In the genomic region with DNA sequence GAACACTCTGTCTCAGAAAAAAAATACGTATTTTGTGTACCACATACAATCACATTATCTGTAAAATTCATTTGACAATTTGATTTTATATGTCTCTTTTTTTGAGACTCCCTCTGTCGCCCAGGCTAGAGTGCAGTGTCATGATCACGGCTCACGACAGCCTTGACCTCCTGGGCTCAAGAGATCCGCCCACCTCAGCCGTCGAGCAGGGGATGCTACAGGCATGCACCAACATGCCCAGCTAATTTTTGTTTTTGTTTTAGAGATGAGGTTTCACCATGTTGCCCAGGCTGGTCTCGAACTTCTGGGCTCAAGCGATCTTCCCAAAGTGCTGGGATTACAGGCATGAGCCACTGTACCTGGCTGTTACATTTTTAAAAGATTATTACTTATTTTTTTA, we compare ENCODE assay signal across 19 cellular contexts. TPM values are rescaled to one million over a fixed set of nuclear protein-coding genes. Genes with fewer than 3 reads are reported as not detected.
DNase-seq lines count a peak whose midpoint lies in the region; ATAC-seq, FAIRE-seq and TF ChIP-seq lines count a peak whose summit lies in the region.
"Had no signal": no experiment of that assay in that cellular context is flagged by ENCODE, and none has a peak within 500 bp of the region (broad histone marks: within the 10 kb centered on the region; RNA-seq: fewer than 3 reads in every experiment).

No MANE protein-coding gene starts in this region.

- H3K4ac ChIP-seq in IMR-90 (ENCODE audit: low read depth, low read length) (no peak overlapping the region), H1 (replicated peaks; ENCODE audit: insufficient read length, low read depth, low read length) (no peak overlapping the region)

- no peak overlapping the region for H3K56ac ChIP-seq in IMR-90 (ENCODE audit: extremely low read depth, insufficient read depth, low read length)
- H3K56ac ChIP-seq in H1 (replicated peaks; ENCODE audit: insufficient read length, low read depth, low read length): no peak overlapping the region

- no peaks in the 10 kb centered on the region for H4K20me1 ChIP-seq in HepG2 (ENCODE audit: insufficient read depth, low read length)
- H4K20me1 ChIP-seq in IMR-90 (ENCODE audit: insufficient read depth, low read length): no peaks in the 10 kb centered on the region
- no peaks in the 10 kb centered on the region for H4K20me1 ChIP-seq in H1 (replicated peaks in 1 of 2; ENCODE audit: control insufficient read depth in 1 of 2, insufficient read depth in 2 of 2, low read length in 2 of 2)

- H2BK120ac ChIP-seq in IMR-90 (ENCODE audit: low read depth, low read length): no peak overlapping the region
- H2BK120ac ChIP-seq in H1 (replicated peaks; ENCODE audit: low read depth, low read length): peak overlapping the region; percentile 33

- dilution Hi-C loops in IMR-90 (cut with HindIII; ENCODE audit: low sequenced_read_pairs, unreplicated experiment): no loop called here

- H4K8ac ChIP-seq in IMR-90 (ENCODE audit: low read depth in 2 of 2, low read length in 2 of 2) (peak overlapping the region in 1 of 2 experiments; percentile 65; a peak in 1 of 4 replicates), H1 (ENCODE audit: extremely low read depth, insufficient read depth, low read length) (no peak overlapping the region)

- DNase-seq in HepG2 (ENCODE audit: low spot score): no peak
- no peak for DNase-seq in right lobe of liver
- DNase-seq in IMR-90: no peak
- DNase-seq in H1 (ENCODE audit: low read depth in 1 of 2, low spot score in 2 of 2): no peak
- no peak for DNase-seq in urothelium cell line (ENCODE audit: low spot score)
- no peak for DNase-seq in NCI-H128 (lab: John Stamatoyannopoulos, UW; ENCODE audit: unreplicated experiment)
- no peak for DNase-seq in activated CD8-positive, alpha-beta memory T cell treated with anti-CD3 and anti-CD28 coated beads, Interleukin-2, amount 50 U/mL, for 48 hours
- DNase-seq: Caco-2, DMS79, NCI-H1436 treated with DMSO at 0.1 percent for 48 hours, NCI-H2029 treated with DMSO at 0.1 percent for 48 hours, NCI-H2227 treated with DMSO at 0.1 percent for 48 hours, NCI-H524 treated with DMSO at 0.1 percent for 48 hours, OCI-M1, SIG-M5 had no signal

- ATAC-seq in HepG2: peak; percentile 53
- ATAC-seq in right lobe of liver: no peak
- no peak for ATAC-seq in IMR-90 (ENCODE audit: low read depth)
- no peak for ATAC-seq in GM21367 (IDR thresholded peaks at IDR 0.05; ENCODE audit: unreplicated experiment)

- H3K36me3 ChIP-seq in HepG2 (replicated peaks in 1 of 2; ENCODE audit: control insufficient read depth in 1 of 2, insufficient read depth in 2 of 2, low read length in 2 of 2): peaks cover 8 to 23% of the 10 kb centered on the region in 2 experiments; a peak in 4 of 5 replicates
- peaks cover 8 to 37% (median 24%) of the 10 kb centered on the region in 4 donors for H3K36me3 ChIP-seq in right lobe of liver
- H3K36me3 ChIP-seq in IMR-90 (ENCODE audit: control insufficient read depth, insufficient read depth, low read length): peaks cover 31% of the 10 kb centered on the region
- H3K36me3 ChIP-seq in H1 (ENCODE audit: control insufficient read depth in 2 of 4, insufficient read depth in 4 of 4, low read length in 3 of 4): peaks cover 5 to 24% (median 10%) of the 10 kb centered on the region in 4 experiments; a peak in 5 of 8 replicates

- H3K4me3 ChIP-seq in HepG2 (replicated peaks in 1 of 3; ENCODE audit: insufficient read depth in 1 of 3, low read depth in 2 of 3, low read length in 3 of 3) (no peak overlapping the region), right lobe of liver (no peak overlapping the region), IMR-90 (ENCODE audit: insufficient read depth, low read depth, low read length) (no peak overlapping the region), H1 (ENCODE audit: extremely low read depth in 1 of 4, insufficient read depth in 2 of 4, low read depth in 3 of 4, low read length in 4 of 4) (no peak overlapping the region)

- 66% methylated on average over 9 of the region's 9 CpGs for WGBS in HepG2 (ENCODE audit: low lambda C conversion rate)
- WGBS in right lobe of liver (ENCODE audit: insufficient coverage, low coverage, low lambda C conversion rate, missing lambda C conversion rate): 62% methylated on average over 4 of the region's 9 CpGs
- WGBS in IMR-90 (ENCODE audit: extremely low coverage in 2 of 2, insufficient read length in 1 of 2), 2 experiments: no CpG with 5 or more reads among the region's 9 CpGs
- WGBS in H1 (ENCODE audit: extremely low coverage in 1 of 2, insufficient coverage in 1 of 2, insufficient read length in 1 of 2, insufficient replicate concordance in 2 of 2, low coverage in 1 of 2, low lambda C conversion rate in 2 of 2, missing lambda C conversion rate in 1 of 2), 2 experiments: 81% methylated on average over 9 of the region's 9 CpGs; no CpG with 5 or more reads in 1 of the 2 experiments

- TF ChIP-seq RAD21 in HepG2 (CRISPR knock-in tag; IDR thresholded peaks at IDR 0.05) (no peak), IMR-90 (IDR thresholded peaks at IDR 0.05; ENCODE audit: low read length) (no peak), H1 (IDR thresholded peaks at IDR 0.05 in 1 of 2, conservative IDR thresholded peaks at IDR 0.05 in 1 of 2; ENCODE audit: low read depth in 2 of 2, low read length in 2 of 2) (no peak)

- intact Hi-C loops in HepG2 (cut with micrococcal nuclease; ENCODE audit: unreplicated experiment) (no loop called here), right lobe of liver (cut with DNase I) (no loop called here), IMR-90 (cut with micrococcal nuclease) (no loop called here)

- H3K9me3 ChIP-seq in HepG2 (ENCODE audit: low read length) (no peaks in the 10 kb centered on the region), right lobe of liver (no peaks in the 10 kb centered on the region), IMR-90 (ENCODE audit: control insufficient read depth, insufficient read depth, low read length) (no peaks in the 10 kb centered on the region), H1 (ENCODE audit: insufficient read depth in 2 of 2, low read depth in 1 of 2, low read length in 1 of 2) (no peaks in the 10 kb centered on the region)
- H3K9me3 ChIP-seq: Caco-2 had no signal

- CTCF ChIA-PET in HepG2 (lab: Yijun Ruan, JAX; ENCODE audit: low intra/inter-chr PET ratio, low total read pairs): no interaction called here
- CTCF ChIA-PET in IMR-90 (lab: Yijun Ruan, JAX): no interaction called here
- CTCF ChIA-PET in H1 (lab: Charles Lee; ENCODE audit: partially characterized antibody): no interaction called here

- H3K4me1 ChIP-seq in HepG2 (ENCODE audit: insufficient read depth, low read length) (peaks cover 12% of the 10 kb centered on the region), right lobe of liver (no peaks in the 10 kb centered on the region), IMR-90 (ENCODE audit: control insufficient read depth, insufficient read depth, low read length) (no peaks in the 10 kb centered on the region), H1 (replicated peaks in 1 of 4; ENCODE audit: control insufficient read depth in 3 of 4, insufficient read depth in 4 of 4, low read length in 3 of 4) (no peaks in the 10 kb centered on the region)
- H3K4me1 ChIP-seq: Caco-2 had no signal

- TF ChIP-seq POLR2A in HepG2 (IDR thresholded peaks at IDR 0.05; ENCODE audit: insufficient read depth in 1 of 2, low read depth in 2 of 2, low read length in 2 of 2) (no peak), right lobe of liver (IDR thresholded peaks at IDR 0.05) (no peak), IMR-90 (IDR thresholded peaks at IDR 0.05; ENCODE audit: low read depth, low read length) (no peak), H1 (IDR thresholded peaks at IDR 0.05; ENCODE audit: control extremely low read depth in 1 of 2, low read depth in 2 of 2, low read length in 2 of 2) (no peak)

- no peak overlapping the region for H2AK9ac ChIP-seq in IMR-90 (replicated peaks; ENCODE audit: low read depth, low read length, poor library complexity)

- H3K27ac ChIP-seq in HepG2 (ENCODE audit: extremely low read length, insufficient read depth, low read length) (peak overlapping the region; percentile 35), right lobe of liver (no peak overlapping the region), IMR-90 (ENCODE audit: insufficient read depth, low read length) (peak overlapping the region; percentile 33; the same call in 1 of the 2 replicates), H1 (ENCODE audit: low read depth, low read length) (no peak overlapping the region; the same call in 1 of the 2 replicates)
- H3K27ac ChIP-seq: HL-60, KMS-11 had no signal

- no peak overlapping the region for H3K9ac ChIP-seq in HepG2 (ENCODE audit: insufficient read depth, low read depth, low read length)
- no peak overlapping the region for H3K9ac ChIP-seq in IMR-90 (ENCODE audit: low read depth, low read length)
- no peak overlapping the region for H3K9ac ChIP-seq in H1 (replicated peaks in 1 of 4; ENCODE audit: extremely low read depth in 1 of 4, low read depth in 3 of 4, low read length in 3 of 4)
- H3K9ac ChIP-seq: KMS-11 had no signal

- H3K18ac ChIP-seq in IMR-90 (ENCODE audit: low read depth, low read length) (no peak overlapping the region), H1 (ENCODE audit: extremely low read depth, low read length) (no peak overlapping the region; the same call in none of the 2 replicates)

- H2BK5ac ChIP-seq in IMR-90 (ENCODE audit: low read depth, low read length, poor library complexity, severe bottlenecking) (peak overlapping the region; percentile 38), H1 (ENCODE audit: low read depth, low read length) (peak overlapping the region; percentile 60; the same call in 1 of the 2 replicates)

- H3K14ac ChIP-seq in IMR-90 (replicated peaks; ENCODE audit: low read depth, low read length) (no peak overlapping the region), H1 (ENCODE audit: insufficient read length) (no peak overlapping the region)

- POLR2A ChIA-PET in HepG2 (lab: Yijun Ruan, JAX): interaction anchor here (1.2 kb wide), 1 partner anchor 11 kb away, joined by 3 read pairs; no protein-coding TSS in a partner anchor
- POLR2A ChIA-PET in IMR-90 (lab: Charles Lee; ENCODE audit: unreplicated experiment): no interaction called here
- POLR2A ChIA-PET in H1 (lab: Charles Lee; ENCODE audit: partially characterized antibody): interaction anchor here (0.6 to 4.3 kb wide), 2 partner anchors 12 to 81 kb away, joined by 4 to 32 read pairs; a partner anchor contains a TSS

- H3K4me2 ChIP-seq in HepG2 (ENCODE audit: low read depth, low read length): no peak overlapping the region
- no peak overlapping the region for H3K4me2 ChIP-seq in IMR-90 (ENCODE audit: low read depth, low read length)
- H3K4me2 ChIP-seq in H1 (ENCODE audit: insufficient read depth in 1 of 2, low read depth in 2 of 2, low read length in 2 of 2): no peak overlapping the region
- H3K4me2 ChIP-seq: KMS-11 had no signal

- no peak overlapping the region for H2BK15ac ChIP-seq in IMR-90 (ENCODE audit: low read depth, low read length)
- no peak overlapping the region for H2BK15ac ChIP-seq in H1 (ENCODE audit: low read length)

- TF ChIP-seq EP300 in HepG2 (IDR thresholded peaks at IDR 0.05; ENCODE audit: low read depth in 2 of 2, low read length in 2 of 2): no peak
- no peak for TF ChIP-seq EP300 in HepG2 (CRISPR knock-in tag; IDR thresholded peaks at IDR 0.05; ENCODE audit: borderline replicate concordance)
- TF ChIP-seq EP300 in H1 (IDR thresholded peaks at IDR 0.05; ENCODE audit: borderline replicate concordance in 1 of 2, low read depth in 2 of 2, low read length in 2 of 2): no peak

- H4K91ac ChIP-seq in IMR-90 (ENCODE audit: insufficient read depth, low read depth, low read length) (no peak overlapping the region), H1 (replicated peaks; ENCODE audit: insufficient read length, low read length) (no peak overlapping the region)

- no peak overlapping the region for H4K5ac ChIP-seq in IMR-90 (ENCODE audit: low read depth, low read length)
- H4K5ac ChIP-seq in H1 (ENCODE audit: insufficient read length, low read depth, low read length): no peak overlapping the region

- FAIRE-seq in HepG2 (lab: Jason Lieb, UNC) (no peak), H1 (lab: Jason Lieb, UNC) (no peak), urothelium cell line (lab: Jason Lieb, UNC) (peak; percentile 75)
- FAIRE-seq: H54 had no signal

- H2AFZ ChIP-seq in HepG2 (ENCODE audit: low read length) (no peak overlapping the region), IMR-90 (replicated peaks; ENCODE audit: low read length, poor library complexity) (no peak overlapping the region), H1 (ENCODE audit: low read length) (no peak overlapping the region)

- H3K79me2 ChIP-seq in HepG2 (ENCODE audit: insufficient read depth, low read length) (no peaks in the 10 kb centered on the region), H1 (ENCODE audit: control insufficient read depth in 1 of 2, insufficient read depth in 2 of 2, low read length in 2 of 2) (no peaks in the 10 kb centered on the region)

- H3K27me3 ChIP-seq in HepG2 (ENCODE audit: control insufficient read depth in 1 of 2, insufficient read depth in 2 of 2, low read length in 2 of 2): no peaks in the 10 kb centered on the region
- no peaks in the 10 kb centered on the region for H3K27me3 ChIP-seq in right lobe of liver
- no peaks in the 10 kb centered on the region for H3K27me3 ChIP-seq in IMR-90 (ENCODE audit: control insufficient read depth, insufficient read depth, low read length)
- H3K27me3 ChIP-seq in H1 (replicated peaks in 1 of 4; ENCODE audit: control insufficient read depth in 3 of 4, extremely low read depth in 1 of 4, insufficient read depth in 3 of 4, low read length in 3 of 4): no peaks in the 10 kb centered on the region

- peaks cover 3% of the 10 kb centered on the region; the same call in 1 of the 2 replicates for H3K9me1 ChIP-seq in IMR-90 (ENCODE audit: insufficient read depth, low read length)

- H2BK12ac ChIP-seq in H1 (ENCODE audit: low read depth, low read length): no peak overlapping the region

- BruUV-seq in HepG2 (replicated peaks; lab: Mats Ljungman, UMichigan) (no TSS peak), IMR-90 (replicated peaks; lab: Mats Ljungman, UMichigan) (no TSS peak)

- H2AK5ac ChIP-seq in IMR-90 (ENCODE audit: low read depth, low read length) (no peak overlapping the region), H1 (ENCODE audit: low read depth, low read length) (no peak overlapping the region)

- peaks cover 6 to 18% of the 10 kb centered on the region in 2 experiments; a peak in 2 of 4 replicates for H3K79me1 ChIP-seq in IMR-90 (ENCODE audit: low read depth in 1 of 2, low read length in 2 of 2)
- H3K79me1 ChIP-seq in H1 (ENCODE audit: low read depth, low read length): no peaks in the 10 kb centered on the region

- no peak overlapping the region for H2BK20ac ChIP-seq in IMR-90 (ENCODE audit: low read depth, low read length)
- no peak overlapping the region for H2BK20ac ChIP-seq in H1 (ENCODE audit: low read length)

- TF ChIP-seq CTCF in HepG2 (CRISPR knock-in tag; IDR thresholded peaks at IDR 0.05) (no peak), right lobe of liver (IDR thresholded peaks at IDR 0.05) (no peak), IMR-90 (conservative IDR thresholded peaks at IDR 0.05; ENCODE audit: low read depth, low read length) (no peak), H1 (IDR thresholded peaks at IDR 0.05; ENCODE audit: control extremely low read depth in 1 of 3, insufficient read depth in 1 of 3, low read depth in 1 of 3, low read length in 3 of 3) (no peak)

- H3K23me2 ChIP-seq in H1 (ENCODE audit: low read depth, low read length): no peaks in the 10 kb centered on the region

- in situ Hi-C loops in HepG2 (cut with HindIII; ENCODE audit: extremely low pct_ligation_motif_present, low pct_unique_long_range_greater_than_20kb): no loop called here
- in situ Hi-C loops in IMR-90 (cut with MboI; ENCODE audit: low sequenced_read_pairs): no loop called here

- no peak overlapping the region for H3K23ac ChIP-seq in IMR-90 (ENCODE audit: low read depth, low read length)
- H3K23ac ChIP-seq in H1 (ENCODE audit: insufficient read length): no peak overlapping the region

RNA-seq across cellular contexts. Expression of a gene that starts 11.6 kb away (rescaled TPM):
- total RNA-seq in HepG2 (2016; rRNA removed; fragmentation: Illumina TruSeq; extraction: Trizol): 69.4 and 93.4 TPM in 2 replicates
- 29.9 and 35.0 TPM in 2 replicates for total RNA-seq in HepG2 (2016; cell fraction: cytosol; rRNA removed; fragmentation: Illumina TruSeq; extraction: Trizol; ENCODE audit: low read depth)
- 68.0 and 83.9 TPM in 2 replicates for total RNA-seq in HepG2 (2016; cell fraction: insoluble cytoplasmic fraction; rRNA removed; fragmentation: Illumina TruSeq; extraction: Trizol)
- total RNA-seq in HepG2 (2016; cell fraction: membrane; rRNA removed; fragmentation: Illumina TruSeq; extraction: Trizol): 26.8 and 29.8 TPM in 2 replicates
- total RNA-seq in HepG2 (2016; cell fraction: nucleus; rRNA removed; fragmentation: Illumina TruSeq; extraction: Trizol): 55.8 and 62.8 TPM in 2 replicates
- 16.0 and 18.6 TPM in 2 replicates for polyA plus RNA-seq in HepG2 (2011; rRNA removed)
- 11.7 and 16.5 TPM in 2 replicates for polyA plus RNA-seq in HepG2 (2011; cell fraction: cytosol; rRNA removed)
- polyA plus RNA-seq in HepG2 (2011; cell fraction: nucleus; rRNA removed): 12.5 and 14.6 TPM in 2 replicates
- polyA plus RNA-seq in HepG2 (2012): 30.4 and 30.5 TPM in 2 replicates
- polyA plus RNA-seq in HepG2 (2016; cell fraction: cytosol; fragmentation: Illumina TruSeq; extraction: Trizol; ENCODE audit: low read depth): 2.1 and 2.4 TPM in 2 replicates
- 54.0 and 59.8 TPM in 2 replicates for polyA plus RNA-seq in HepG2 (2016; cell fraction: insoluble cytoplasmic fraction; fragmentation: Illumina TruSeq; extraction: Trizol; ENCODE audit: low read depth)
- 6.2 and 7.3 TPM in 2 replicates for polyA plus RNA-seq in HepG2 (2016; cell fraction: membrane; fragmentation: Illumina TruSeq; extraction: Trizol; ENCODE audit: low read depth)
- 62.5 and 70.0 TPM in 2 replicates for polyA plus RNA-seq in HepG2 (2016; cell fraction: nucleus; fragmentation: Illumina TruSeq; extraction: Trizol; ENCODE audit: insufficient read depth, low read depth)
- 27.5 and 49.4 TPM in 2 replicates for polyA minus RNA-seq in HepG2 (2011; rRNA and poly(A)+ RNA removed; ENCODE audit: low replicate concordance)
- polyA minus RNA-seq in HepG2 (2011; cell fraction: cytosol; rRNA and poly(A)+ RNA removed): 27.1 and 30.7 TPM in 2 replicates
- polyA minus RNA-seq in HepG2 (2011; cell fraction: nucleus; rRNA and poly(A)+ RNA removed): 31.3 and 44.1 TPM in 2 replicates
- total RNA-seq in right lobe of liver: 10 to 100 TPM; 19.3 to 26.2 (median 25.0) TPM
- 45.0 and 60.8 TPM in 2 replicates for total RNA-seq in IMR-90 (2012; rRNA removed)
- polyA plus RNA-seq in IMR-90 (2012; rRNA removed): 16.8 and 20.2 TPM in 2 replicates
- 4.8 and 7.6 TPM in 2 replicates for polyA plus RNA-seq in IMR-90 (2012; cell fraction: cytosol; rRNA removed)
- polyA plus RNA-seq in IMR-90 (2012; cell fraction: nucleus; rRNA removed; ENCODE audit: low replicate concordance): 5.5 and 17.3 TPM in 2 replicates
- 83.6 and 86.8 TPM in 2 replicates for total RNA-seq in H1 (2021; fragmentation: NEBNext Ultra II Directional; extraction: Animal tissue kit (Norgen Biotek cat#: 25700))
- polyA plus RNA-seq in H1 (2011; rRNA removed): 14.8 and 21.0 TPM in 2 replicates
- 24.6 TPM for polyA plus RNA-seq in H1 (2011; cell fraction: cytosol; rRNA removed)
- 28.1 TPM for polyA plus RNA-seq in H1 (2011; cell fraction: nucleus; rRNA removed)
- 47.8 to 66.9 TPM (median 55.8 TPM) in 4 replicates for polyA plus RNA-seq in H1 (2012, experiment 1 of 2)
- polyA plus RNA-seq in H1 (2012, experiment 2 of 2): 4.4 TPM
- polyA plus RNA-seq in H1 (2013, experiment 1 of 2): 38.4 TPM
- 37.6 TPM for polyA plus RNA-seq in H1 (2013, experiment 2 of 2)
- polyA minus RNA-seq in H1 (2011; rRNA and poly(A)+ RNA removed): 43.7 and 44.8 TPM in 2 replicates
- polyA minus RNA-seq in H1 (2011; cell fraction: cytosol; rRNA and poly(A)+ RNA removed): 37.3 TPM
- 43.8 TPM for polyA minus RNA-seq in H1 (2011; cell fraction: nucleus; rRNA and poly(A)+ RNA removed)

RNA-seq across cellular contexts. Expression of a gene that starts 23.7 kb away (rescaled TPM):
- total RNA-seq in HepG2 (2016; rRNA removed; fragmentation: Illumina TruSeq; extraction: Trizol) (22.1 and 24.3 TPM in 2 replicates), right lobe of liver (10 to 100 TPM; 19.3 to 45.6 (median 21.3) TPM), IMR-90 (2012; rRNA removed) (6.1 and 7.2 TPM in 2 replicates)
- total RNA-seq in HepG2 (2016; cell fraction: cytosol; rRNA removed; fragmentation: Illumina TruSeq; extraction: Trizol; ENCODE audit: low read depth): 46.0 and 47.6 TPM in 2 replicates
- total RNA-seq in HepG2 (2016; cell fraction: insoluble cytoplasmic fraction; rRNA removed; fragmentation: Illumina TruSeq; extraction: Trizol): 17.6 and 24.7 TPM in 2 replicates
- total RNA-seq in HepG2 (2016; cell fraction: membrane; rRNA removed; fragmentation: Illumina TruSeq; extraction: Trizol): 71.6 and 76.1 TPM in 2 replicates
- total RNA-seq in HepG2 (2016; cell fraction: nucleus; rRNA removed; fragmentation: Illumina TruSeq; extraction: Trizol): 13.2 and 14.6 TPM in 2 replicates
- polyA plus RNA-seq in HepG2 (2011; rRNA removed) (38.2 and 38.3 TPM in 2 replicates), IMR-90 (2012; rRNA removed) (51.3 and 62.6 TPM in 2 replicates), H1 (2011; rRNA removed) (42.1 and 44.6 TPM in 2 replicates)
- 26.3 and 36.9 TPM in 2 replicates for polyA plus RNA-seq in HepG2 (2011; cell fraction: cytosol; rRNA removed)
- 18.9 and 21.3 TPM in 2 replicates for polyA plus RNA-seq in HepG2 (2011; cell fraction: nucleus; rRNA removed)
- 17.2 and 21.1 TPM in 2 replicates for polyA plus RNA-seq in HepG2 (2012)
- polyA plus RNA-seq in HepG2 (2016; cell fraction: cytosol; fragmentation: Illumina TruSeq; extraction: Trizol; ENCODE audit: low read depth): 67.1 and 73.8 TPM in 2 replicates
- polyA plus RNA-seq in HepG2 (2016; cell fraction: insoluble cytoplasmic fraction; fragmentation: Illumina TruSeq; extraction: Trizol; ENCODE audit: low read depth): 26.5 and 34.4 TPM in 2 replicates
- polyA plus RNA-seq in HepG2 (2016; cell fraction: membrane; fragmentation: Illumina TruSeq; extraction: Trizol; ENCODE audit: low read depth): 87.1 and 87.3 TPM in 2 replicates
- polyA plus RNA-seq in HepG2 (2016; cell fraction: nucleus; fragmentation: Illumina TruSeq; extraction: Trizol; ENCODE audit: insufficient read depth, low read depth): 31.2 and 33.1 TPM in 2 replicates
- polyA minus RNA-seq in HepG2 (2011; rRNA and poly(A)+ RNA removed; ENCODE audit: low replicate concordance): 47.1 and 98.7 TPM in 2 replicates
- polyA minus RNA-seq in HepG2 (2011; cell fraction: cytosol; rRNA and poly(A)+ RNA removed): 17.2 and 21.1 TPM in 2 replicates
- polyA minus RNA-seq in HepG2 (2011; cell fraction: nucleus; rRNA and poly(A)+ RNA removed): 13.4 and 13.7 TPM in 2 replicates
- 50.6 and 52.7 TPM in 2 replicates for polyA plus RNA-seq in IMR-90 (2012; cell fraction: cytosol; rRNA removed)
- polyA plus RNA-seq in IMR-90 (2012; cell fraction: nucleus; rRNA removed; ENCODE audit: low replicate concordance): 29.2 and 33.8 TPM in 2 replicates
- total RNA-seq in H1 (2021; fragmentation: NEBNext Ultra II Directional; extraction: Animal tissue kit (Norgen Biotek cat#: 25700)): 24.9 and 32.3 TPM in 2 replicates
- 34.9 TPM for polyA plus RNA-seq in H1 (2011; cell fraction: cytosol; rRNA removed)
- polyA plus RNA-seq in H1 (2011; cell fraction: nucleus; rRNA removed): 30.7 TPM
- 27.5 to 31.0 TPM (median 28.8 TPM) in 4 replicates for polyA plus RNA-seq in H1 (2012, experiment 1 of 2)
- polyA plus RNA-seq in H1 (2012, experiment 2 of 2): 29.3 TPM
- polyA plus RNA-seq in H1 (2013, experiment 1 of 2): 32.4 TPM
- polyA plus RNA-seq in H1 (2013, experiment 2 of 2): 32.1 TPM
- 17.2 and 26.8 TPM in 2 replicates for polyA minus RNA-seq in H1 (2011; rRNA and poly(A)+ RNA removed)
- 25.9 TPM for polyA minus RNA-seq in H1 (2011; cell fraction: cytosol; rRNA and poly(A)+ RNA removed)
- 15.4 TPM for polyA minus RNA-seq in H1 (2011; cell fraction: nucleus; rRNA and poly(A)+ RNA removed)

RNA-seq across cellular contexts. Expression of a gene that starts 44.6 kb away (rescaled TPM):
- total RNA-seq in HepG2 (2016; rRNA removed; fragmentation: Illumina TruSeq; extraction: Trizol): 17.7 and 47.2 TPM in 2 replicates
- 15.6 and 16.0 TPM in 2 replicates for total RNA-seq in HepG2 (2016; cell fraction: cytosol; rRNA removed; fragmentation: Illumina TruSeq; extraction: Trizol; ENCODE audit: low read depth)
- 18.0 and 45.6 TPM in 2 replicates for total RNA-seq in HepG2 (2016; cell fraction: insoluble cytoplasmic fraction; rRNA removed; fragmentation: Illumina TruSeq; extraction: Trizol)
- 19.6 and 21.4 TPM in 2 replicates for total RNA-seq in HepG2 (2016; cell fraction: membrane; rRNA removed; fragmentation: Illumina TruSeq; extraction: Trizol)
- total RNA-seq in HepG2 (2016; cell fraction: nucleus; rRNA removed; fragmentation: Illumina TruSeq; extraction: Trizol): 39.7 and 53.4 TPM in 2 replicates
- polyA plus RNA-seq in HepG2 (2011; rRNA removed): 43.4 and 51.8 TPM in 2 replicates
- 34.9 and 60.3 TPM in 2 replicates for polyA plus RNA-seq in HepG2 (2011; cell fraction: cytosol; rRNA removed)
- polyA plus RNA-seq in HepG2 (2011; cell fraction: nucleus; rRNA removed): 48.6 and 49.4 TPM in 2 replicates
- polyA plus RNA-seq in HepG2 (2012): 20.5 and 28.9 TPM in 2 replicates
- 5.7 and 6.6 TPM in 2 replicates for polyA plus RNA-seq in HepG2 (2016; cell fraction: cytosol; fragmentation: Illumina TruSeq; extraction: Trizol; ENCODE audit: low read depth)
- 12.8 and 15.1 TPM in 2 replicates for polyA plus RNA-seq in HepG2 (2016; cell fraction: insoluble cytoplasmic fraction; fragmentation: Illumina TruSeq; extraction: Trizol; ENCODE audit: low read depth)
- polyA plus RNA-seq in HepG2 (2016; cell fraction: membrane; fragmentation: Illumina TruSeq; extraction: Trizol; ENCODE audit: low read depth): 8.4 and 11.1 TPM in 2 replicates
- polyA plus RNA-seq in HepG2 (2016; cell fraction: nucleus; fragmentation: Illumina TruSeq; extraction: Trizol; ENCODE audit: insufficient read depth, low read depth): 59.0 and 65.3 TPM in 2 replicates
- 93.7 and 149 TPM in 2 replicates for polyA minus RNA-seq in HepG2 (2011; rRNA and poly(A)+ RNA removed; ENCODE audit: low replicate concordance)
- polyA minus RNA-seq in HepG2 (2011; cell fraction: cytosol; rRNA and poly(A)+ RNA removed): 63.0 and 87.1 TPM in 2 replicates
- 28.2 and 35.2 TPM in 2 replicates for polyA minus RNA-seq in HepG2 (2011; cell fraction: nucleus; rRNA and poly(A)+ RNA removed)
- total RNA-seq in right lobe of liver: 10 to 100 TPM; 12.3 to 31.1 (median 16.6) TPM
- total RNA-seq in IMR-90 (2012; rRNA removed): 81.7 and 94.1 TPM in 2 replicates
- 61.8 and 72.6 TPM in 2 replicates for polyA plus RNA-seq in IMR-90 (2012; rRNA removed)
- polyA plus RNA-seq in IMR-90 (2012; cell fraction: cytosol; rRNA removed): 22.3 and 54.6 TPM in 2 replicates
- 42.5 and 66.2 TPM in 2 replicates for polyA plus RNA-seq in IMR-90 (2012; cell fraction: nucleus; rRNA removed; ENCODE audit: low replicate concordance)
- total RNA-seq in H1 (2021; fragmentation: NEBNext Ultra II Directional; extraction: Animal tissue kit (Norgen Biotek cat#: 25700)): 22.5 and 25.8 TPM in 2 replicates
- 29.7 and 36.7 TPM in 2 replicates for polyA plus RNA-seq in H1 (2011; rRNA removed)
- polyA plus RNA-seq in H1 (2011; cell fraction: cytosol; rRNA removed): 27.6 TPM
- polyA plus RNA-seq in H1 (2011; cell fraction: nucleus; rRNA removed): 40.4 TPM
- polyA plus RNA-seq in H1 (2012, experiment 1 of 2): 15.7 to 25.2 TPM (median 24.4 TPM) in 4 replicates
- polyA plus RNA-seq in H1 (2012, experiment 2 of 2): 15.7 TPM
- 18.6 TPM for polyA plus RNA-seq in H1 (2013, experiment 1 of 2)
- 21.0 TPM for polyA plus RNA-seq in H1 (2013, experiment 2 of 2)
- 39.7 and 70.8 TPM in 2 replicates for polyA minus RNA-seq in H1 (2011; rRNA and poly(A)+ RNA removed)
- 38.4 TPM for polyA minus RNA-seq in H1 (2011; cell fraction: cytosol; rRNA and poly(A)+ RNA removed)
- 23.6 TPM for polyA minus RNA-seq in H1 (2011; cell fraction: nucleus; rRNA and poly(A)+ RNA removed)

Comparison
In these comparisons a context has a peak if more than half of its experiments do, and no peak if none do; other contexts are left out.
1. H3K27ac ChIP-seq: peak in HepG2 (single experiment) and IMR-90 (single experiment); none in right lobe of liver (0 of 3) and H1 (single experiment).